Comparison of ENCODE assay signal across 8 cellular contexts in genomic region chr9:133348763-133349573, GRCh38. TPM values are rescaled to one million over a fixed set of nuclear protein-coding genes. Genes with fewer than 3 reads are reported as not detected.
DNase-seq lines count a peak whose midpoint lies in the region; ATAC-seq and TF ChIP-seq lines count a peak whose summit lies in the region.

No MANE protein-coding gene starts in this region.

- no peaks in the 10 kb centered on the region for H3K9me3 ChIP-seq in CD4-positive, alpha-beta T cell (ENCODE audit: control insufficient read depth, low read length)
- H3K9me3 ChIP-seq in OCI-LY7 (ENCODE audit: low read length) (no peaks in the 10 kb centered on the region), endodermal cell (ENCODE audit: control insufficient read depth, low read length) (no peaks in the 10 kb centered on the region), neuron (ENCODE audit: low read length) (no peaks in the 10 kb centered on the region)

- H3K9ac ChIP-seq in endodermal cell (ENCODE audit: extremely low read depth, low read length, poor library complexity, severe bottlenecking), result peak overlapping the region; percentile 98

- no peak for TF ChIP-seq CTCF in CD4-positive, alpha-beta T cell (IDR thresholded peaks at IDR 0.05)
- TF ChIP-seq CTCF in OCI-LY7 (conservative IDR thresholded peaks at IDR 0.05; ENCODE audit: low read length) (no peak), endodermal cell (conservative IDR thresholded peaks at IDR 0.05) (no peak), GM10266 (IDR thresholded peaks at IDR 0.05; ENCODE audit: control insufficient read depth, insufficient read depth, low read depth, missing control alignments) (no peak)

- H3K4me3 Mint-ChIP-seq in CD4-positive, alpha-beta T cell, result peak overlapping the region; percentile 96
- H3K4me3 Mint-ChIP-seq in endodermal cell, result peak overlapping the region; percentile 98

- DNase-seq in CD4-positive, alpha-beta T cell, result no peak
- DNase-seq in OCI-LY7 (ENCODE audit: low spot score) (peak; percentile 29), endodermal cell (no peak), NCI-H187 (lab: John Stamatoyannopoulos, UW) (no peak), foreskin melanocyte (no peak), GM10266 (ENCODE audit: extremely low spot score) (no peak)
- no peak for DNase-seq in stimulated activated naive CD4-positive, alpha-beta T cell treated with Interleukin-2 at 50 U/mL for 16 hours (lab: John Stamatoyannopoulos, UW)

- H3K4me2 ChIP-seq in OCI-LY7 (ENCODE audit: low read length), result peak overlapping the region; percentile 99

- H3K4me3 ChIP-seq in OCI-LY7 (ENCODE audit: low read depth, low read length, poor library complexity, severe bottlenecking) (peak overlapping the region; percentile 99), endodermal cell (ENCODE audit: low read length) (peak overlapping the region; percentile 83), neuron (ENCODE audit: low read length) (peak overlapping the region; percentile 76)

- TSS peak; percentile 82 for BruUV-seq in OCI-LY7 (replicated peaks; lab: Mats Ljungman, UMichigan)

- peaks cover 43% of the 10 kb centered on the region for H3K4me1 ChIP-seq in OCI-LY7 (ENCODE audit: insufficient read depth, low read length, poor library complexity, severe bottlenecking)
- H3K4me1 ChIP-seq in endodermal cell (ENCODE audit: control insufficient read depth, insufficient read depth, low read length), result no peaks in the 10 kb centered on the region
- H3K4me1 ChIP-seq in neuron (ENCODE audit: insufficient read depth, low read length), result peaks cover 21% of the 10 kb centered on the region

- H3K36me3 ChIP-seq in OCI-LY7 (ENCODE audit: insufficient read depth, low read length) (peaks cover 84% of the 10 kb centered on the region), endodermal cell (ENCODE audit: control insufficient read depth, insufficient read depth, low read length) (peaks cover 71% of the 10 kb centered on the region), neuron (ENCODE audit: insufficient read depth, low read length) (peaks cover 68% of the 10 kb centered on the region)

- 20 to 33% methylated on average over 10 to 23 of the region's 23 CpGs for WGBS in endodermal cell (ENCODE audit: insufficient coverage in 1 of 2, insufficient read length in 1 of 2), 2 experiments

- no peaks in the 10 kb centered on the region for H3K27me3 Mint-ChIP-seq in CD4-positive, alpha-beta T cell
- H3K27me3 Mint-ChIP-seq in endodermal cell (ENCODE audit: insufficient read depth), result no peaks in the 10 kb centered on the region

- H3K27ac Mint-ChIP-seq in CD4-positive, alpha-beta T cell, result peak overlapping the region; percentile 85
- peak overlapping the region; percentile 99 for H3K27ac Mint-ChIP-seq in endodermal cell

- H4K20me1 ChIP-seq in OCI-LY7 (ENCODE audit: insufficient read depth, low read length), result peaks cover 17% of the 10 kb centered on the region

- H3K27ac ChIP-seq in CD4-positive, alpha-beta T cell (ENCODE audit: low read depth, low read length), result peak overlapping the region; percentile 84
- H3K27ac ChIP-seq in OCI-LY7 (ENCODE audit: low read depth, low read length, poor library complexity, severe bottlenecking) (peak overlapping the region; percentile 87), endodermal cell (ENCODE audit: low read depth, low read length) (peak overlapping the region; percentile 95)

- H3K36me3 Mint-ChIP-seq in CD4-positive, alpha-beta T cell (ENCODE audit: low read depth), result peaks cover 86% of the 10 kb centered on the region
- H3K36me3 Mint-ChIP-seq in endodermal cell (ENCODE audit: low read depth), result peaks cover 79% of the 10 kb centered on the region

- POLR2A ChIA-PET in CD4-positive, alpha-beta T cell (lab: Charles Lee), result interaction anchor here (1.0 to 3.1 kb wide), 7 partner anchors 8 to 319 kb away, joined by 3 to 45 read pairs (median 19); partner anchors contain the start of genes GTF3C5, STKLD1, SURF1 and SURF2
- POLR2A ChIA-PET in OCI-LY7 (lab: Charles Lee), result no interaction called here

- H3K27me3 ChIP-seq in CD4-positive, alpha-beta T cell (ENCODE audit: control insufficient read depth, insufficient read depth, low read length), result no peaks in the 10 kb centered on the region
- H3K27me3 ChIP-seq in endodermal cell (ENCODE audit: control insufficient read depth, insufficient read depth, low read length, poor library complexity, severe bottlenecking), result no peaks in the 10 kb centered on the region
- H3K27me3 ChIP-seq in neuron (ENCODE audit: insufficient read depth, low read length), result no peaks in the 10 kb centered on the region

- H3K9me3 Mint-ChIP-seq in CD4-positive, alpha-beta T cell, result no peaks in the 10 kb centered on the region
- no peaks in the 10 kb centered on the region for H3K9me3 Mint-ChIP-seq in endodermal cell

- H3K79me2 ChIP-seq in OCI-LY7 (ENCODE audit: insufficient read depth, low read depth, low read length), result peaks cover 50% of the 10 kb centered on the region

- peaks cover 39% of the 10 kb centered on the region for H3K4me1 Mint-ChIP-seq in CD4-positive, alpha-beta T cell (ENCODE audit: low read depth)
- H3K4me1 Mint-ChIP-seq in endodermal cell, result peaks cover 24% of the 10 kb centered on the region

- CTCF ChIA-PET in CD4-positive, alpha-beta T cell (lab: Charles Lee), result interaction anchor here (1.0 to 2.8 kb wide), 2 partner anchors 22 to 163 kb away, joined by 4 to 11 read pairs; no protein-coding TSS in a partner anchor
- CTCF ChIA-PET in OCI-LY7 (lab: Charles Lee; ENCODE audit: unreplicated experiment), result no interaction called here

- H2AFZ ChIP-seq in OCI-LY7 (ENCODE audit: low read length) (no peak overlapping the region), neuron (ENCODE audit: low read depth, low read length) (no peak overlapping the region)

- H3K9me2 ChIP-seq in OCI-LY7 (ENCODE audit: insufficient read depth, low read length), result no peaks in the 10 kb centered on the region

- intact Hi-C loops in CD4-positive, alpha-beta T cell (cut with DNase I, micrococcal nuclease), result loop anchor here (1.0 to 10.0 kb wide), 6 partner anchors 7 to 944 kb away; partner anchors contain the start of genes SURF6 (in 2 of the 2), GTF3C5 (in 1 of the 2), REXO4 (in 1 of the 2) and SURF1 (in 1 of the 2)
- intact Hi-C loops in OCI-LY7 (cut with micrococcal nuclease; ENCODE audit: unreplicated experiment), result loop anchor here (2.0 to 5.0 kb wide), 2 partner anchors 68 to 138 kb away; partner anchors contain the start of gene REXO4

- peak; percentile 9 for ATAC-seq in CD4-positive, alpha-beta T cell (ENCODE audit: poor library complexity)

RNA-seq across cellular contexts. Expression of gene RPL7A, which starts 0.9 kb away (rescaled TPM):
- 1,000 to 10,000 TPM; 2,613 to 2,686 TPM for total RNA-seq in CD4-positive, alpha-beta T cell
- 2,961 and 2,981 TPM in 2 replicates for total RNA-seq in OCI-LY7 (2014; rRNA removed; shearing (Covaris generic))
- total RNA-seq in OCI-LY7 (2022) (2,867 and 2,915 TPM in 2 replicates), endodermal cell (1,000 to 10,000 TPM; 2,418 to 2,634 TPM)
- polyA plus RNA-seq in endodermal cell (2013, experiment 1 of 2), result 2,489 TPM
- 2,405 TPM for polyA plus RNA-seq in endodermal cell (2013, experiment 2 of 2)

RNA-seq across cellular contexts. Expression of gene MED22, which starts 1.0 kb away (rescaled TPM):
- 10 to 100 TPM; 15.7 to 18.0 TPM for total RNA-seq in CD4-positive, alpha-beta T cell
- total RNA-seq in OCI-LY7 (2014; rRNA removed; shearing (Covaris generic)), result 39.6 and 62.1 TPM in 2 replicates
- total RNA-seq in OCI-LY7 (2022) (48.7 and 52.0 TPM in 2 replicates), endodermal cell (10 to 100 TPM; 54.6 to 57.3 TPM)
- 38.4 TPM for polyA plus RNA-seq in endodermal cell (2013, experiment 1 of 2)
- polyA plus RNA-seq in endodermal cell (2013, experiment 2 of 2), result 36.6 TPM

RNA-seq across cellular contexts. Expression of gene SURF1, which starts 7.3 kb away (rescaled TPM):
- total RNA-seq in CD4-positive, alpha-beta T cell, result 10 to 100 TPM; 42.5 to 45.9 TPM
- 22.9 and 34.6 TPM in 2 replicates for total RNA-seq in OCI-LY7 (2014; rRNA removed; shearing (Covaris generic))
- total RNA-seq in OCI-LY7 (2022) (34.2 and 38.9 TPM in 2 replicates), endodermal cell (10 to 100 TPM; 45.1 to 54.4 TPM)
- polyA plus RNA-seq in endodermal cell (2013, experiment 1 of 2), result 40.7 TPM
- polyA plus RNA-seq in endodermal cell (2013, experiment 2 of 2), result 33.0 TPM

RNA-seq across cellular contexts. Expression of gene SURF2, which starts 7.4 kb away (rescaled TPM):
- 10 to 100 TPM; 12.7 TPM for total RNA-seq in CD4-positive, alpha-beta T cell
- total RNA-seq in OCI-LY7 (2014; rRNA removed; shearing (Covaris generic)), result 19.0 and 32.5 TPM in 2 replicates
- total RNA-seq in OCI-LY7 (2022), result 13.2 and 19.7 TPM in 2 replicates
- 10 to 100 TPM; 18.0 to 25.9 TPM for total RNA-seq in endodermal cell
- 25.5 TPM for polyA plus RNA-seq in endodermal cell (2013, experiment 1 of 2)
- polyA plus RNA-seq in endodermal cell (2013, experiment 2 of 2), result 25.3 TPM

RNA-seq across cellular contexts. Expression of gene SURF6, which starts 13.0 kb away (rescaled TPM):
- total RNA-seq in CD4-positive, alpha-beta T cell, result 10 to 100 TPM; 15.1 to 15.9 TPM
- total RNA-seq in OCI-LY7 (2014; rRNA removed; shearing (Covaris generic)), result 19.2 and 33.9 TPM in 2 replicates
- total RNA-seq in OCI-LY7 (2022), result 21.0 and 27.8 TPM in 2 replicates
- total RNA-seq in endodermal cell, result 10 to 100 TPM; 22.9 to 27.5 TPM
- 18.8 TPM for polyA plus RNA-seq in endodermal cell (2013, experiment 1 of 2)
- polyA plus RNA-seq in endodermal cell (2013, experiment 2 of 2), result 16.6 TPM
